ENCODE assay signal across 22 cellular contexts in the genomic region with DNA sequence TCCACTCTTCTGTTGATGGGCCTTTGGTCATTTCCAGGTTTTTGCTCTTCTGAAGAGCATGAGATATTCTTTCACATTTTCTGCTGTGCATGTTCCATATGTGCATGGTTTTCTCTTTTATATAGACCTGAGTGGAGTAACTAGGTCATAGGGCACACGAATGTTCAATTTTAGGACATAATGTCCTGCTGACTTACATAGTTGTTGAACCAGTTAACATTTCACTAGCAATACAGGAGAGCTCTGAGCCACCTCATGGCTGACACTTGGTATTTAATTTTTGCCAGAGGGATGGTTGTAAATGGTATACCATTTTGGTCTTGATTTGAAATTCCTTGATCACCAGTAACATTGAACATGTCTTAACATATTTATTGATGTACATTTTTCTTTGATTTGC.
"Had no signal": no experiment of that assay in that cellular context is flagged by ENCODE, and none has a peak within 500 bp of the region (broad histone marks: within the 10 kb centered on the region; RNA-seq: fewer than 3 reads in every experiment).

No MANE protein-coding gene starts in this region.

- H3K27ac Mint-ChIP-seq: activated CD4-positive, alpha-beta T cell treated with anti-CD3 and anti-CD28 coated beads, Interleukin-2, amount 10 ng/mL, durations not matched to agents 24 days and 14 days; activated CD8-positive, alpha-beta T cell treated with anti-CD3 and anti-CD28 coated beads for 36 hours had no signal

- H3K9me3 Mint-ChIP-seq: activated CD4-positive, alpha-beta T cell treated with anti-CD3 and anti-CD28 coated beads, Interleukin-2, amount 10 ng/mL, durations not matched to agents 24 days and 14 days; activated CD8-positive, alpha-beta T cell treated with anti-CD3 and anti-CD28 coated beads for 36 hours; effector memory CD8-positive, alpha-beta T cell had no signal

- H3K27me3 Mint-ChIP-seq: activated CD4-positive, alpha-beta T cell treated with anti-CD3 and anti-CD28 coated beads, Interleukin-2, amount 10 ng/mL, durations not matched to agents 24 days and 14 days; activated CD8-positive, alpha-beta T cell treated with anti-CD3 and anti-CD28 coated beads for 36 hours; effector memory CD8-positive, alpha-beta T cell; naive thymus-derived CD4-positive, alpha-beta T cell had no signal

- FAIRE-seq: astrocyte, bronchial epithelial cell had no signal

- H3K27ac ChIP-seq: adrenal gland, ovary, right lobe of liver, testis had no signal

- DNase-seq: activated CD4-positive, alpha-beta T cell treated with anti-CD3 and anti-CD28 coated beads, Interleukin-2, amount 10 ng/mL, durations not matched to agents 24 days and 14 days; activated CD8-positive, alpha-beta T cell treated with anti-CD3 and anti-CD28 coated beads for 36 hours; activated effector memory CD4-positive, alpha-beta T cell treated with Interleukin-2 at 50 U/mL for 16 hours; activated naive CD4-positive, alpha-beta T cell treated with anti-CD3 and anti-CD28 coated beads, Interleukin-2, amount 50 U/mL, for 16 hours; activated T-cell treated with anti-CD3 and anti-CD28 coated beads, Interleukin-2, amount 50 U/mL, for 1 hour; adrenal gland; effector memory CD8-positive, alpha-beta T cell; hippocampal formation; islet precursor cell; mammary epithelial cell; naive thymus-derived CD4-positive, alpha-beta T cell; ovary; right lobe of liver; small intestine; stimulated activated CD4-positive, alpha-beta T cell treated with anti-CD3 and anti-CD28 coated beads, Interleukin-15, amount 100 ng/mL, for 24 hours; stimulated activated CD4-positive, alpha-beta T cell treated with anti-CD3 and anti-CD28 coated beads, Interleukin-2, amount 100 ng/mL, for 48 hours; stomach; SW 1271; testis; upper lobe of left lung had no signal

- H3K4me3 Mint-ChIP-seq: activated CD4-positive, alpha-beta T cell treated with anti-CD3 and anti-CD28 coated beads, Interleukin-2, amount 10 ng/mL, durations not matched to agents 24 days and 14 days; activated CD8-positive, alpha-beta T cell treated with anti-CD3 and anti-CD28 coated beads for 36 hours had no signal

- ATAC-seq: effector memory CD8-positive, alpha-beta T cell; naive thymus-derived CD4-positive, alpha-beta T cell had no signal
